9 cellular contexts compared by ENCODE assay signal in the genomic region with DNA sequence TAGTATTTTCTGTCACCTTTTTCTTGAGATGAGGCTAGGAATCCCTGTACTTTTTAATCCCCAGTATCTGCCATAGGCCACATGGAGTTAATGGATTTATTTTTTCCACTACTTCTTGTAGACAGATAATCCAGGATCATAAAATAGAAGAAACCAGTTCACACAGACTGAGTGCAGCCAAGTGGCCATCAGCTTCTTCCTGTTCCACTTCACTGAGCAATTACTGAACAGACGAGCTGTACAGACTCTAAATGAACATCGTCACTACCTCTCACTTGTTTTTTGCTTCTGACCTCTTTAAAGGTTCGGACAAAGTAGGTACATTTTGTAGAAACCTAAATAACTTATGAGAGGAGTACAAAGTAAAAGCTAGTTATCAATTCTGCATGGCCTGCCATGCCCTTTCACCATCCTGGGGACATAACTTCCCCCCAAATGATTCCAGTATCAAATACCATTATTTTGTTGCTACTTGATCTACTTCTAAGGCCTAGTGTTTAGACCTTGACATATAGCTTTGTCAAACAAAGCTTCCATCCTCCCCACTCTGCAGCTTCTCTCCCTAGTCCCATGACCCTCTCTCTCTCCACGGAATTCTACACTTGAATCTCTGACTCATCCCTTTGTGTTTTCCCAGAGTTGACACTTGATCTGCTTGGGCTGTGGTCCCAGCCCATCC. TPM values are rescaled to one million over a fixed set of nuclear protein-coding genes. Genes with fewer than 3 reads are reported as not detected.
DNase-seq lines count a peak whose midpoint lies in the region; ATAC-seq and TF ChIP-seq lines count a peak whose summit lies in the region.
"Had no signal": no experiment of that assay in that cellular context is flagged by ENCODE, and none has a peak within 500 bp of the region (broad histone marks: within the 10 kb centered on the region; RNA-seq: fewer than 3 reads in every experiment).

No MANE protein-coding gene starts in this region.

- TF ChIP-seq CTCF in mucosa of descending colon (IDR thresholded peaks at IDR 0.05) (no peak), lower leg skin (IDR thresholded peaks at IDR 0.05) (no peak)

- peaks cover 2% of the 10 kb centered on the region for H3K27me3 Mint-ChIP-seq in activated naive CD8-positive, alpha-beta T cell treated with anti-CD3 and anti-CD28 coated beads, Interleukin-2, amount 10 ng/mL, durations not matched to agents 7 days and 5 days

- peak; percentile 52 for DNase-seq in COLO829 (ENCODE audit: low spot score)
- no peak for DNase-seq in activated naive CD8-positive, alpha-beta T cell treated with anti-CD3 and anti-CD28 coated beads, Interleukin-2, amount 10 ng/mL, durations not matched to agents 7 days and 5 days
- no peak for DNase-seq in mucosa of descending colon
- DNase-seq in lower leg skin (ENCODE audit: low spot score in 2 of 2): no peak
- DNase-seq in AML-193 (lab: John Stamatoyannopoulos, UW): no peak
- DNase-seq: stimulated activated naive CD4-positive, alpha-beta T cell had no signal

- H3K27ac Mint-ChIP-seq in activated naive CD8-positive, alpha-beta T cell treated with anti-CD3 and anti-CD28 coated beads, Interleukin-2, amount 10 ng/mL, durations not matched to agents 7 days and 5 days: peak overlapping the region; percentile 55

- H3K4me3 ChIP-seq in mucosa of descending colon (no peak overlapping the region), lower leg skin (ENCODE audit: low read depth, poor library complexity, severe bottlenecking) (no peak overlapping the region)

- H3K9me3 ChIP-seq in mucosa of descending colon: no peaks in the 10 kb centered on the region

- H3K4me1 Mint-ChIP-seq in activated naive CD8-positive, alpha-beta T cell treated with anti-CD3 and anti-CD28 coated beads, Interleukin-2, amount 10 ng/mL, durations not matched to agents 7 days and 5 days: peaks cover 37% of the 10 kb centered on the region

- no peak for TF ChIP-seq POLR2A in lower leg skin (IDR thresholded peaks at IDR 0.05)

- no peak overlapping the region for H3K4me3 Mint-ChIP-seq in activated naive CD8-positive, alpha-beta T cell treated with anti-CD3 and anti-CD28 coated beads, Interleukin-2, amount 10 ng/mL, durations not matched to agents 7 days and 5 days

- POLR2A ChIA-PET in activated naive CD8-positive, alpha-beta T cell treated with anti-CD3 and anti-CD28 coated beads, Interleukin-2, amount 10 ng/mL, durations not matched to agents 7 days and 5 days (lab: Charles Lee): no interaction called here

- ATAC-seq in HG03432 (IDR thresholded peaks at IDR 0.05; ENCODE audit: unreplicated experiment) (peak; percentile 37), mucosa of descending colon (peak; percentile 57), GM19351 (IDR thresholded peaks at IDR 0.05; ENCODE audit: unreplicated experiment) (no peak), HG03196 (IDR thresholded peaks at IDR 0.05; ENCODE audit: unreplicated experiment) (no peak)
- no peak for ATAC-seq in activated naive CD8-positive, alpha-beta T cell treated with anti-CD3 and anti-CD28 coated beads, Interleukin-2, amount 10 ng/mL, durations not matched to agents 7 days and 5 days (ENCODE audit: low read depth)

- intact Hi-C loops in mucosa of descending colon (cut with DNase I, micrococcal nuclease): no loop called here
- intact Hi-C loops in lower leg skin (cut with DNase I; ENCODE audit: low total_unique reads): no loop called here

- peaks cover 1% of the 10 kb centered on the region for H3K9me3 Mint-ChIP-seq in activated naive CD8-positive, alpha-beta T cell treated with anti-CD3 and anti-CD28 coated beads, Interleukin-2, amount 10 ng/mL, durations not matched to agents 7 days and 5 days

- no peaks in the 10 kb centered on the region for H3K4me1 ChIP-seq in mucosa of descending colon (ENCODE audit: low read depth)

- H3K36me3 ChIP-seq in mucosa of descending colon (ENCODE audit: low read depth): no peaks in the 10 kb centered on the region

- WGBS in lower leg skin, 2 donors: 46 to 47% methylated on average over 4 of the region's 4 CpGs

- peaks cover 3% of the 10 kb centered on the region for H3K36me3 Mint-ChIP-seq in activated naive CD8-positive, alpha-beta T cell treated with anti-CD3 and anti-CD28 coated beads, Interleukin-2, amount 10 ng/mL, durations not matched to agents 7 days and 5 days

RNA-seq across cellular contexts. Expression of a gene that starts 34.4 kb away (rescaled TPM):
- total RNA-seq in activated naive CD8-positive, alpha-beta T cell treated with anti-CD3 and anti-CD28 coated beads, Interleukin-2, amount 10 ng/mL, durations not matched to agents 7 days and 5 days: 10 to 100 TPM; 12.1 to 12.7 TPM
- total RNA-seq in mucosa of descending colon (10 to 100 TPM; 17.6 to 24.3 (median 20.1) TPM), lower leg skin (10 to 100 TPM in 1 of 4 donors, 1 to 10 TPM in 3; 5.1 to 12.7 (median 7.7) TPM)

Comparison
In these comparisons a context has a peak if more than half of its experiments do, and no peak if none do; other contexts are left out.
1. ATAC-seq: peak in HG03432 (single experiment) and mucosa of descending colon (single experiment); none in activated naive CD8-positive, alpha-beta T cell treated with anti-CD3 and anti-CD28 coated beads, Interleukin-2, amount 10 ng/mL, durations not matched to agents 7 days and 5 days (single experiment), GM19351 (single experiment) and HG03196 (single experiment).